Comparison of ENCODE assay signal across 9 cellular contexts in the genomic region with DNA sequence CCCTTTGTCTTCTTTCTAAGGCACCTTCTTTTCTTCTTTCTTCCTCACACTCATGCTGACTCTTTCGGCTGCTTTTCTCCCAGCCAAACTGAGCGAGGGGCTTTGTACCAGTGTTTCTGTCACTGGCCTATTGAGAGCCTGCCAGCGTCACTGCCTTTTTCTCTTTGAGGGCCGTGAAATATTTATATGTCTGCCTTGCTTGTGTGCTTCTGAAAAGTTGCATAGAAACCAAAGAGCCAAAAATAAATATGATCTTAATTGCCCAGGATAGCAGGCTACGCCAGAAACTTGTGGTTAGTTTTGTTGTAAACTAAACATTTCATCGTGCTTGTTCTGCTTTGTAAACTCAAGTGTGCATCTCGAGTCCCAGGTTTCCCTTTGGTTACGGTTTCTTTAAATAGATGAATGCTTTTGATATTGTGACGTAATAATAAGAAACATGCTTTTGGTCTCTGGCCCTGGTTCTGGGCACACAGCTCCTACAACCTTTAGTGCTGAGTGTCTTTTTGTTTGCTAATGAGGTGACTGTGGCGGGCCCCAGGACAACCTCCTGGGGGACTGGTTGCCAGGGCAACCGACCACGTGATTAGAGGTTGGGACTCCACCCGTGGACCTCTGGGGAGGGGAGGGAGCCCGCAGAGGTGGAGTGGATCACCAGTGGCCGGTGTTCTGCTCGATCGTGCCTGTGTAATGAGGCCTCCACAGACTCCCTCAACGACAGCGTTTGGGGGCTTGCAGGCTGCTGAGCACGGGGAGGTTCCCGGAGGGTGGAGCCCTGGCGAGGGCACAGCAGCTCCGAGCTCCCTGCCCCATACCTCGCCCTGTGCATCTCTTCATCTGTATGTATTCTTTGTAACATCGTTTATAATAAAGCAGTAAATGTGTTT.
DNase-seq lines count a peak whose midpoint lies in the region; ATAC-seq and TF ChIP-seq lines count a peak whose summit lies in the region.
"Had no signal": no experiment of that assay in that cellular context is flagged by ENCODE, and none has a peak within 500 bp of the region (broad histone marks: within the 10 kb centered on the region; RNA-seq: fewer than 3 reads in every experiment).

No MANE protein-coding gene starts in this region.

- TF ChIP-seq POLR2A in GM18505 (IDR thresholded peaks at IDR 0.05; ENCODE audit: borderline replicate concordance, extremely low read depth, insufficient read depth, insufficient read length), result peak; percentile 39

- H3K4me3 Mint-ChIP-seq in activated naive CD8-positive, alpha-beta T cell treated with anti-CD3 and anti-CD28 coated beads, Interleukin-2, amount 50 U/mL, for 24 hours, result peak overlapping the region; percentile 42

- H3K36me3 Mint-ChIP-seq in activated naive CD8-positive, alpha-beta T cell treated with anti-CD3 and anti-CD28 coated beads, Interleukin-2, amount 50 U/mL, for 24 hours (ENCODE audit: low read depth), result peaks cover 32% of the 10 kb centered on the region

- no peaks in the 10 kb centered on the region for H3K27me3 Mint-ChIP-seq in activated naive CD8-positive, alpha-beta T cell treated with anti-CD3 and anti-CD28 coated beads, Interleukin-2, amount 50 U/mL, for 24 hours

- H3K9ac ChIP-seq in iPS-18a (ENCODE audit: low read length), result peak overlapping the region; percentile 44

- H3K27me3 ChIP-seq in iPS-18a (ENCODE audit: control insufficient read depth, insufficient read depth, low read length), result no peaks in the 10 kb centered on the region

- H3K4me3 ChIP-seq in iPS-18a (ENCODE audit: low read length), result peak overlapping the region; percentile 62

- peaks cover 53% of the 10 kb centered on the region for H3K4me1 Mint-ChIP-seq in activated naive CD8-positive, alpha-beta T cell treated with anti-CD3 and anti-CD28 coated beads, Interleukin-2, amount 50 U/mL, for 24 hours

- H3K36me3 ChIP-seq in iPS-18a (ENCODE audit: control insufficient read depth, low read depth, low read length), result peaks cover 4% of the 10 kb centered on the region

- no peaks in the 10 kb centered on the region for H3K9me3 Mint-ChIP-seq in activated naive CD8-positive, alpha-beta T cell treated with anti-CD3 and anti-CD28 coated beads, Interleukin-2, amount 50 U/mL, for 24 hours

- DNase-seq in AG08395 (ENCODE audit: low spot score) (peak; percentile 31), NCI-H2029 treated with DMSO at 0.1 percent for 48 hours (lab: John Stamatoyannopoulos, UW) (peak; percentile 98), GF-D8 (lab: John Stamatoyannopoulos, UW) (no peak)
- peak; percentile 72 for DNase-seq in activated naive CD8-positive, alpha-beta T cell treated with anti-CD3 and anti-CD28 coated beads, Interleukin-2, amount 50 U/mL, for 24 hours
- peak; percentile 21 to 32 for DNase-seq in stimulated activated CD8-positive, alpha-beta memory T cell treated with anti-CD3 and anti-CD28 coated beads, Interleukin-4, amount 100 ng/mL, for 1 hour (ENCODE audit: low read depth in 2 of 2, low spot score in 1 of 2)

- ATAC-seq in GM18505 (IDR thresholded peaks at IDR 0.05; ENCODE audit: unreplicated experiment), result peak; percentile 61
- peak; percentile 73 for ATAC-seq in HG02884 (IDR thresholded peaks at IDR 0.05; ENCODE audit: unreplicated experiment)
- ATAC-seq in activated naive CD8-positive, alpha-beta T cell treated with anti-CD3 and anti-CD28 coated beads, Interleukin-2, amount 50 U/mL, for 24 hours, result peak; percentile 42
- ATAC-seq: HCT116 had no signal

- H3K9me3 ChIP-seq in iPS-18a (ENCODE audit: control insufficient read depth, low read depth, low read length), result no peaks in the 10 kb centered on the region

- H3K27ac ChIP-seq in iPS-18a (ENCODE audit: low read length), result peak overlapping the region; percentile 46

- H3K27ac Mint-ChIP-seq in activated naive CD8-positive, alpha-beta T cell treated with anti-CD3 and anti-CD28 coated beads, Interleukin-2, amount 50 U/mL, for 24 hours, result peak overlapping the region; percentile 80

- peaks cover 36% of the 10 kb centered on the region for H3K4me1 ChIP-seq in iPS-18a (ENCODE audit: control insufficient read depth, low read depth, low read length)
